ENCODE assay signal across 25 cellular contexts in the genomic region with DNA sequence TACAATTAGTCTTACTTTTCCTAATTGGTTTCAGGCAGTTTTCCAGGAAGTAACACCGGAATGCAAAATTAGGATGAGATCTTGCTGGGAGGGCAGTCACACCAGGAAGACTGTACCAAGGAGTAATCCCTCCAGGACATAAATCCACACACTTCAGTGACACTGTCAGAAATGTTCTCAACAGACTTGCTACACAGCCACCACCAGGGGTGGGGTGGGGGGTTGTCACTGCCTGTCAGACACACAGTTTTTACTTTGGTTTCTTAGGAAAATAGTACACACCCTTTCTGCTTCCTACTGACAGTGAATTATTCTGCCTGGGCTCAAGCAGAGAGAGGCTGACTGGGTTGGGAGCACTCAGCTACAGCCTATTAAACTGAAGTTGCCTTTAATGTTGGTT.
"Had no signal": no experiment of that assay in that cellular context is flagged by ENCODE, and none has a peak within 500 bp of the region (broad histone marks: within the 10 kb centered on the region; RNA-seq: fewer than 3 reads in every experiment).

No MANE protein-coding gene starts in this region.

- H3K36me3 Mint-ChIP-seq: activated naive CD4-positive, alpha-beta T cell treated with anti-CD3 and anti-CD28 coated beads, Interleukin-2, amount 50 U/mL, for 24 hours; stimulated activated memory B cell treated with anti-CD40 and anti-IgM and Interleukin-4, amounts not matched to agents 10 μg/mL and 1 μg/mL and 100 μg/mL, for 72 hours had no signal

- H3K27ac Mint-ChIP-seq: activated CD4-positive, alpha-beta memory T cell treated with anti-CD3 and anti-CD28 coated beads, Interleukin-2, amount 10 ng/mL, durations not matched to agents 7 days and 5 days; activated CD4-positive, alpha-beta T cell treated with anti-CD3 and anti-CD28 coated beads, Interleukin-2, amount 10 ng/mL, durations not matched to agents 7 days and 5 days; activated naive CD4-positive, alpha-beta T cell treated with anti-CD3 and anti-CD28 coated beads, Interleukin-2, amount 50 U/mL, for 24 hours; activated naive CD8-positive, alpha-beta T cell treated with anti-CD3 and anti-CD28 coated beads, Interleukin-2, amount 50 U/mL, for 24 hours; activated T-helper 2 cell treated with anti-CD3 and anti-CD28 coated beads, Interferon-gamma antibody, Interleukin-2, Interleukin-4, amounts not matched to agents 10 μg/mL and 5 μg/mL and 100 μg/mL, durations not matched to agents 14 hours and 24 hours and 36 hours; stimulated activated memory B cell treated with anti-CD40 and anti-IgM and Interleukin-4, amounts not matched to agents 10 μg/mL and 1 μg/mL and 100 μg/mL, for 72 hours; stimulated activated naive CD8-positive, alpha-beta T cell treated with anti-CD3 and anti-CD28 coated beads, Interleukin-15, amount 100 ng/mL, for 72 hours had no signal

- H3K36me3 ChIP-seq: esophagus squamous epithelium, right atrium auricular region, upper lobe of right lung, WERI-Rb-1 had no signal

- H3K9me3 Mint-ChIP-seq: activated CD4-positive, alpha-beta memory T cell treated with anti-CD3 and anti-CD28 coated beads, Interleukin-2, amount 10 ng/mL, durations not matched to agents 7 days and 5 days; activated CD4-positive, alpha-beta T cell treated with anti-CD3 and anti-CD28 coated beads, Interleukin-2, amount 10 ng/mL, durations not matched to agents 7 days and 5 days; activated naive CD4-positive, alpha-beta T cell treated with anti-CD3 and anti-CD28 coated beads, Interleukin-2, amount 50 U/mL, for 24 hours; activated naive CD8-positive, alpha-beta T cell treated with anti-CD3 and anti-CD28 coated beads, Interleukin-2, amount 50 U/mL, for 24 hours; activated T-helper 2 cell treated with anti-CD3 and anti-CD28 coated beads, Interferon-gamma antibody, Interleukin-2, Interleukin-4, amounts not matched to agents 10 μg/mL and 5 μg/mL and 100 μg/mL, durations not matched to agents 14 hours and 24 hours and 36 hours; central memory CD8-positive, alpha-beta T cell; stimulated activated memory B cell treated with anti-CD40 and anti-IgM and Interleukin-4, amounts not matched to agents 10 μg/mL and 1 μg/mL and 100 μg/mL, for 72 hours; stimulated activated naive CD8-positive, alpha-beta T cell treated with anti-CD3 and anti-CD28 coated beads, Interleukin-15, amount 100 ng/mL, for 72 hours had no signal

- H3K27me3 Mint-ChIP-seq: activated CD4-positive, alpha-beta memory T cell treated with anti-CD3 and anti-CD28 coated beads, Interleukin-2, amount 10 ng/mL, durations not matched to agents 7 days and 5 days; activated CD4-positive, alpha-beta T cell treated with anti-CD3 and anti-CD28 coated beads, Interleukin-2, amount 10 ng/mL, durations not matched to agents 7 days and 5 days; activated naive CD4-positive, alpha-beta T cell treated with anti-CD3 and anti-CD28 coated beads, Interleukin-2, amount 50 U/mL, for 24 hours; activated naive CD8-positive, alpha-beta T cell treated with anti-CD3 and anti-CD28 coated beads, Interleukin-2, amount 50 U/mL, for 24 hours; stimulated activated memory B cell treated with anti-CD40 and anti-IgM and Interleukin-4, amounts not matched to agents 10 μg/mL and 1 μg/mL and 100 μg/mL, for 72 hours; stimulated activated naive CD8-positive, alpha-beta T cell treated with anti-CD3 and anti-CD28 coated beads, Interleukin-15, amount 100 ng/mL, for 72 hours had no signal

- ATAC-seq: activated naive CD8-positive, alpha-beta T cell treated with anti-CD3 and anti-CD28 coated beads, Interleukin-2, amount 50 U/mL, for 24 hours; left ventricle myocardium superior; mucosa of descending colon; stimulated activated memory B cell treated with anti-CD40 and anti-IgM and Interleukin-4, amounts not matched to agents 10 μg/mL and 1 μg/mL and 100 μg/mL, for 72 hours; stimulated activated naive CD8-positive, alpha-beta T cell treated with anti-CD3 and anti-CD28 coated beads, Interleukin-15, amount 100 ng/mL, for 72 hours; upper lobe of right lung had no signal

- H3K4me1 Mint-ChIP-seq: activated CD4-positive, alpha-beta memory T cell treated with anti-CD3 and anti-CD28 coated beads, Interleukin-2, amount 10 ng/mL, durations not matched to agents 7 days and 5 days; activated CD4-positive, alpha-beta T cell treated with anti-CD3 and anti-CD28 coated beads, Interleukin-2, amount 10 ng/mL, durations not matched to agents 7 days and 5 days; activated naive CD4-positive, alpha-beta T cell treated with anti-CD3 and anti-CD28 coated beads, Interleukin-2, amount 50 U/mL, for 24 hours; activated naive CD8-positive, alpha-beta T cell treated with anti-CD3 and anti-CD28 coated beads, Interleukin-2, amount 50 U/mL, for 24 hours; central memory CD8-positive, alpha-beta T cell; stimulated activated memory B cell treated with anti-CD40 and anti-IgM and Interleukin-4, amounts not matched to agents 10 μg/mL and 1 μg/mL and 100 μg/mL, for 72 hours; stimulated activated naive CD8-positive, alpha-beta T cell treated with anti-CD3 and anti-CD28 coated beads, Interleukin-15, amount 100 ng/mL, for 72 hours had no signal

- H3K27me3 ChIP-seq: esophagus squamous epithelium, right atrium auricular region, upper lobe of right lung had no signal

- H3K4me3 Mint-ChIP-seq: activated CD4-positive, alpha-beta memory T cell treated with anti-CD3 and anti-CD28 coated beads, Interleukin-2, amount 10 ng/mL, durations not matched to agents 7 days and 5 days; activated CD4-positive, alpha-beta T cell treated with anti-CD3 and anti-CD28 coated beads, Interleukin-2, amount 10 ng/mL, durations not matched to agents 7 days and 5 days; activated naive CD4-positive, alpha-beta T cell treated with anti-CD3 and anti-CD28 coated beads, Interleukin-2, amount 50 U/mL, for 24 hours; activated naive CD8-positive, alpha-beta T cell treated with anti-CD3 and anti-CD28 coated beads, Interleukin-2, amount 50 U/mL, for 24 hours; central memory CD8-positive, alpha-beta T cell; stimulated activated memory B cell treated with anti-CD40 and anti-IgM and Interleukin-4, amounts not matched to agents 10 μg/mL and 1 μg/mL and 100 μg/mL, for 72 hours; stimulated activated naive CD8-positive, alpha-beta T cell treated with anti-CD3 and anti-CD28 coated beads, Interleukin-15, amount 100 ng/mL, for 72 hours had no signal

- H3K4me3 ChIP-seq: esophagus squamous epithelium, mucosa of descending colon, right atrium auricular region, smooth muscle cell, upper lobe of right lung had no signal

- DNase-seq: activated CD4-positive, alpha-beta memory T cell treated with anti-CD3 and anti-CD28 coated beads, Interleukin-2, amount 10 ng/mL, durations not matched to agents 7 days and 5 days; activated CD4-positive, alpha-beta T cell treated with anti-CD3 and anti-CD28 coated beads, Interleukin-2, amount 10 ng/mL, durations not matched to agents 7 days and 5 days; activated CD4-positive, CD25-positive, alpha-beta regulatory T cell treated with anti-CD3 and anti-CD28 coated beads, Interleukin-2, amount 50 U/mL, for 72 hours; activated naive CD8-positive, alpha-beta T cell treated with anti-CD3 and anti-CD28 coated beads, Interleukin-2, amount 50 U/mL, for 24 hours; activated T-cell treated with anti-CD3 and anti-CD28 coated beads, Interleukin-2, amount 50 U/mL, for 48 hours; amygdala; dermis blood vessel endothelial cell; effector CD4-positive, alpha-beta T cell; esophagus squamous epithelium; left ventricle myocardium superior; mucosa of descending colon; stimulated activated CD4-positive, alpha-beta T cell treated with anti-CD3 and anti-CD28 coated beads, Interleukin-1b, Interleukin-23, amount 100 ng/mL, for 48 hours; stimulated activated CD4-positive, alpha-beta T cell treated with anti-CD3 and anti-CD28 coated beads, Interleukin-4, amount 100 ng/mL, for 4 hours; stimulated activated CD8-positive, alpha-beta memory T cell treated with anti-CD3 and anti-CD28 coated beads, Interleukin-4, amount 100 ng/mL, for 48 hours; stimulated activated naive CD8-positive, alpha-beta T cell treated with anti-CD3 and anti-CD28 coated beads, Interleukin-15, amount 100 ng/mL, for 72 hours; substantia nigra; T-helper 9 cell; upper lobe of right lung; WERI-Rb-1 had no signal
